9 cellular contexts compared by ENCODE assay signal in the genomic region with DNA sequence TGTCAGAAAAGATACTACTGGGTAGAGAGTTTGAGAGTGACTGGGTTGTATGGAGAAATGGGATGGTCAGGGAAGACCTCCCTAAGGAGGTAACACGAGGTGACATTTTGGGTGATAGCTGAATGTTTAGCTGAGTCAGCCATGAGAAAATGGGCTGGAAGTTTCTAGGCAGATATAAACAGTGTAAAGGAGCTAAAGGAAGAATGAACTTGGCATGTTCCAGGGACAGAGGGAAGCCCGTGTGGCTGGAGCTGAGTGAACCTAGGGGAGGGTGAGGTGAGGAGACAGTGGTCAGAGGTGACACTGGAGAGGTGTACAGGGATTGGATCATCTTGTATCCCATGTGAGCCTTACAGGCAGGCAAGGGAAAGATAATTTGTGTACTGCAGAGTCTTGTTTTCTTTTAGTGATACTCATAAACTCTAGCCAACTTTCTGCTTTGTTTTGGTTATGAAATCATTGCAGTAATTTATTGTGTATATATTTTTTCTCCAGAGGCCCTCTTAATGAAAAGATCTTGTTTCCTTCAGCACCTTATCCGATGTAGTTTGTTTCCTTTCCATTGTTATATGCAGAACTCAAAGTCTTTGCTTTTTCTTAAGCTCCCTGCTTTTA. TPM values are rescaled to one million over a fixed set of nuclear protein-coding genes. Genes with fewer than 3 reads are reported as not detected.
A peak's percentile ranks its signal among the peaks of the same experiment; 100 is the strongest.
DNase-seq lines count a peak whose midpoint lies in the region; ATAC-seq and TF ChIP-seq lines count a peak whose summit lies in the region.
"Had no signal": no experiment of that assay in that cellular context is flagged by ENCODE, and none has a peak within 500 bp of the region (broad histone marks: within the 10 kb centered on the region; RNA-seq: fewer than 3 reads in every experiment).

No MANE protein-coding gene starts in this region.

- H3K27ac ChIP-seq in breast epithelium: peak overlapping the region; percentile 90 to 95

- H3K36me3 Mint-ChIP-seq in HFFc6 (ENCODE audit: low read depth): peaks cover 7% of the 10 kb centered on the region
- H3K36me3 Mint-ChIP-seq in naive B cell: peaks cover 0 to 5% of the 10 kb centered on the region in 2 donors

- no peak for TF ChIP-seq POLR2A in breast epithelium (IDR thresholded peaks at IDR 0.05)

- ATAC-seq in naive B cell (ENCODE audit: low read depth in 2 of 2) (no peak), HG03460 (IDR thresholded peaks at IDR 0.05; ENCODE audit: unreplicated experiment) (no peak)

- H3K27me3 ChIP-seq in breast epithelium: no peaks in the 10 kb centered on the region
- H3K27me3 ChIP-seq: SJSA1 had no signal

- H3K27ac Mint-ChIP-seq in HFFc6 (peak overlapping the region; percentile 97), naive B cell (peak overlapping the region; percentile 34 to 98 (median 93))

- H3K9me3 ChIP-seq in breast epithelium: no peaks in the 10 kb centered on the region
- H3K9me3 ChIP-seq: SJSA1 had no signal

- H3K4me1 Mint-ChIP-seq in HFFc6 (ENCODE audit: low read depth): peaks cover 34% of the 10 kb centered on the region
- peaks cover 30 to 39% (median 38%) of the 10 kb centered on the region in 3 donors for H3K4me1 Mint-ChIP-seq in naive B cell

- H3K36me3 ChIP-seq in breast epithelium: no peaks in the 10 kb centered on the region

- no peaks in the 10 kb centered on the region for H3K9me3 Mint-ChIP-seq in HFFc6
- no peaks in the 10 kb centered on the region for H3K9me3 Mint-ChIP-seq in naive B cell

- H3K27me3 Mint-ChIP-seq in HFFc6 (ENCODE audit: insufficient read depth) (no peaks in the 10 kb centered on the region; the same call in 1 of the 2 replicates), naive B cell (no peaks in the 10 kb centered on the region)

- H3K4me3 ChIP-seq in AG10803 (ENCODE audit: low read length): peak overlapping the region; percentile 21
- H3K4me3 ChIP-seq in breast epithelium: peak overlapping the region in 1 of 3 donors; percentile 75

- DNase-seq in AG10803 (ENCODE audit: low read depth) (peak; percentile 4), HFFc6 (no peak), breast epithelium (ENCODE audit: low spot score in 2 of 2) (no peak), naive B cell (no peak), COR-L47 (lab: John Stamatoyannopoulos, UW) (no peak), activated gamma-delta T cell (lab: John Stamatoyannopoulos, UW) (no peak)
- DNase-seq in effector CD4-positive, alpha-beta T cell: no peak

- H3K4me1 ChIP-seq in breast epithelium: peaks cover 6 to 7% of the 10 kb centered on the region in 2 donors

- intact Hi-C loops in breast epithelium (cut with DNase I; ENCODE audit: low total_unique reads): no loop called here

- TF ChIP-seq CTCF in AG10803 (conservative IDR thresholded peaks at IDR 0.05; ENCODE audit: low read length) (no peak), HFFc6 (IDR thresholded peaks at IDR 0.05) (no peak), breast epithelium (IDR thresholded peaks at IDR 0.05) (no peak)

- H3K4me3 Mint-ChIP-seq in HFFc6 (peak overlapping the region; percentile 97), naive B cell (peak overlapping the region; percentile 15 to 99 (median 46))

RNA-seq across cellular contexts. Expression of a gene that starts 1.8 kb away (rescaled TPM):
- total RNA-seq in HFFc6 (2021; fragmentation: NEBNext Ultra II Directional; extraction: Animal tissue kit (Norgen Biotek cat#: 25700)): 10 to 100 TPM; 44.5 to 53.2 (median 49.7) TPM
- 10 to 100 TPM; 36.8 to 42.9 (median 42.6) TPM for total RNA-seq in breast epithelium
- polyA plus RNA-seq in naive B cell (ENCODE audit: low read depth in 6 of 6): 10 to 100 TPM; 48.1 to 80.2 (median 55.0) TPM
